In genomic region chrX:109707322-109707721, GRCh38 we compare ENCODE assay signal across 16 cellular contexts. TPM values are rescaled to one million over a fixed set of nuclear protein-coding genes. Genes with fewer than 3 reads are reported as not detected.
DNase-seq lines count a peak whose midpoint lies in the region; ATAC-seq, FAIRE-seq and TF ChIP-seq lines count a peak whose summit lies in the region.
"Had no signal": no experiment of that assay in that cellular context is flagged by ENCODE, and none has a peak within 500 bp of the region (broad histone marks: within the 10 kb centered on the region; RNA-seq: fewer than 3 reads in every experiment).

No MANE protein-coding gene starts in this region.

- no TSS peak for BruUV-seq in HepG2 (replicated peaks; lab: Mats Ljungman, UMichigan)

- H4K20me1 ChIP-seq in OCI-LY3 (ENCODE audit: insufficient read depth, low read length) (peaks cover 91% of the 10 kb centered on the region), HepG2 (ENCODE audit: insufficient read depth, low read length) (peaks cover 99% of the 10 kb centered on the region)

- H3K9me3 Mint-ChIP-seq in progenitor cell of endocrine pancreas (ENCODE audit: low read depth) = no peaks in the 10 kb centered on the region
- H3K9me3 Mint-ChIP-seq: activated T-helper 17 cell treated with anti-CD3 and anti-CD28 coated beads, Interleukin-2, amount 50 U/mL, for 72 hours had no signal

- H3K27ac ChIP-seq in heart left ventricle (peak overlapping the region in 5 of 12 donors; percentile 41 to 81 (median 42)), OCI-LY3 (ENCODE audit: low read length) (no peak overlapping the region; the same call in 1 of the 2 replicates), HepG2 (ENCODE audit: extremely low read length, insufficient read depth, low read length) (no peak overlapping the region), subcutaneous abdominal adipose tissue (ENCODE audit: low read depth, low read length) (peak overlapping the region; percentile 18)
- H3K27ac ChIP-seq: prostate gland had no signal

- H3K4me1 ChIP-seq in heart left ventricle = peaks cover 0 to 62% (median 5%) of the 10 kb centered on the region in 12 donors
- peaks cover 57% of the 10 kb centered on the region for H3K4me1 ChIP-seq in OCI-LY3 (ENCODE audit: low read length)
- H3K4me1 ChIP-seq in HepG2 (ENCODE audit: insufficient read depth, low read length) = peaks cover 88% of the 10 kb centered on the region
- peaks cover 0 to 22% (median 16%) of the 10 kb centered on the region in 5 donors for H3K4me1 ChIP-seq in subcutaneous abdominal adipose tissue (ENCODE audit: control insufficient read depth in 5 of 5, insufficient read depth in 5 of 5, low read length in 5 of 5)
- H3K4me1 ChIP-seq: BE2C, prostate gland had no signal

- no peak for FAIRE-seq in HepG2 (lab: Jason Lieb, UNC)

- TF ChIP-seq CTCF in heart left ventricle (IDR thresholded peaks at IDR 0.05) = no peak
- TF ChIP-seq CTCF in OCI-LY3 (IDR thresholded peaks at IDR 0.05; ENCODE audit: low read depth, low read length) = no peak
- TF ChIP-seq CTCF in HepG2 (CRISPR knock-in tag; IDR thresholded peaks at IDR 0.05) = no peak
- no peak for TF ChIP-seq CTCF in progenitor cell of endocrine pancreas (IDR thresholded peaks at IDR 0.05; ENCODE audit: unreplicated experiment)

- intact Hi-C loops in heart left ventricle (cut with DNase I) (no loop called here), Right ventricle myocardium inferior (cut with DNase I) (no loop called here), HepG2 (cut with micrococcal nuclease; ENCODE audit: unreplicated experiment) (no loop called here)

- no peaks in the 10 kb centered on the region for H3K27me3 Mint-ChIP-seq in progenitor cell of endocrine pancreas
- H3K27me3 Mint-ChIP-seq: activated T-helper 17 cell treated with anti-CD3 and anti-CD28 coated beads, Interleukin-2, amount 50 U/mL, for 72 hours had no signal

- DNase-seq in heart left ventricle = peak in 1 of 5 donors; percentile 18
- DNase-seq in Right ventricle myocardium inferior (ENCODE audit: missing footprints) = no peak
- DNase-seq in HepG2 (ENCODE audit: low spot score) = no peak
- no peak for DNase-seq in progenitor cell of endocrine pancreas (ENCODE audit: low spot score, unreplicated experiment)
- DNase-seq in stimulated activated CD4-positive, alpha-beta T cell treated with anti-CD3 and anti-CD28 coated beads, Interleukin-4, amount 100 ng/mL, for 1 hour = no peak
- DNase-seq: activated CD4-positive, CD25-positive, alpha-beta regulatory T cell treated with anti-CD3 and anti-CD28 coated beads, Interleukin-2, amount 50 U/mL, for 72 hours; BE2C; effector CD8-positive, alpha-beta T cell; Kasumi-1; NCI-H2029; SK-N-SH had no signal

- H3K36me3 ChIP-seq in heart left ventricle (no peaks in the 10 kb centered on the region), OCI-LY3 (replicated peaks; ENCODE audit: low read depth, low read length) (peaks cover 12% of the 10 kb centered on the region), HepG2 (replicated peaks in 1 of 2; ENCODE audit: control insufficient read depth in 1 of 2, insufficient read depth in 2 of 2, low read length in 2 of 2) (peaks cover 0 to 13% of the 10 kb centered on the region in 2 experiments; a peak in 2 of 5 replicates), subcutaneous abdominal adipose tissue (ENCODE audit: control insufficient read depth in 5 of 5, insufficient read depth in 5 of 5, low read length in 5 of 5) (no peaks in the 10 kb centered on the region)
- H3K36me3 ChIP-seq: BE2C, prostate gland had no signal

- no peak for TF ChIP-seq RAD21 in HepG2 (CRISPR knock-in tag; IDR thresholded peaks at IDR 0.05)

- peaks cover 0 to 10% (median 0%) of the 10 kb centered on the region in 9 donors for H3K27me3 ChIP-seq in heart left ventricle
- H3K27me3 ChIP-seq in OCI-LY3 (ENCODE audit: low read depth, low read length) = no peaks in the 10 kb centered on the region
- no peaks in the 10 kb centered on the region for H3K27me3 ChIP-seq in HepG2 (ENCODE audit: control insufficient read depth in 1 of 2, insufficient read depth in 2 of 2, low read length in 2 of 2)
- peaks cover 0 to under 1% (median 0%) of the 10 kb centered on the region in 5 donors for H3K27me3 ChIP-seq in subcutaneous abdominal adipose tissue (ENCODE audit: control insufficient read depth in 5 of 5, insufficient read depth in 4 of 5, low read length in 5 of 5)
- H3K27me3 ChIP-seq: BE2C had no signal

- TF ChIP-seq POLR2A in heart left ventricle (IDR thresholded peaks at IDR 0.05) (no peak), HepG2 (IDR thresholded peaks at IDR 0.05; ENCODE audit: insufficient read depth in 1 of 2, low read depth in 2 of 2, low read length in 2 of 2) (no peak)

- H3K27ac Mint-ChIP-seq in progenitor cell of endocrine pancreas = no peak overlapping the region
- H3K27ac Mint-ChIP-seq: activated T-helper 17 cell treated with anti-CD3 and anti-CD28 coated beads, Interleukin-2, amount 50 U/mL, for 72 hours had no signal

- peak overlapping the region; percentile 34; the same call in 1 of the 2 replicates for H3K9ac ChIP-seq in OCI-LY3 (ENCODE audit: low read length)
- no peak overlapping the region for H3K9ac ChIP-seq in HepG2 (ENCODE audit: insufficient read depth, low read depth, low read length)
- peak overlapping the region in 2 of 5 donors; percentile 20 to 27 for H3K9ac ChIP-seq in subcutaneous abdominal adipose tissue (ENCODE audit: low read length in 5 of 5)
- H3K9ac ChIP-seq: SK-N-SH had no signal

- H3K4me2 ChIP-seq in OCI-LY3 (ENCODE audit: low read length) (peak overlapping the region; percentile 90), HepG2 (ENCODE audit: low read depth, low read length) (no peak overlapping the region)
- H3K4me2 ChIP-seq: SK-N-SH had no signal

- no peak for TF ChIP-seq EP300 in HepG2 (IDR thresholded peaks at IDR 0.05; ENCODE audit: low read depth in 2 of 2, low read length in 2 of 2)
- TF ChIP-seq EP300 in HepG2 (CRISPR knock-in tag; IDR thresholded peaks at IDR 0.05; ENCODE audit: borderline replicate concordance) = no peak

- in situ Hi-C loops in HepG2 (cut with HindIII; ENCODE audit: extremely low pct_ligation_motif_present, low pct_unique_long_range_greater_than_20kb) = no loop called here

- CTCF ChIA-PET in HepG2 (lab: Yijun Ruan, JAX; ENCODE audit: low intra/inter-chr PET ratio, low total read pairs) = no interaction called here

- ATAC-seq in heart left ventricle = peak in 1 of 4 donors; percentile 50
- ATAC-seq in Right ventricle myocardium inferior = no peak
- no peak for ATAC-seq in HepG2
- no peak for ATAC-seq in GM21619 (IDR thresholded peaks at IDR 0.05; ENCODE audit: unreplicated experiment)
- ATAC-seq: activated T-helper 17 cell treated with anti-CD3 and anti-CD28 coated beads, Interleukin-2, amount 50 U/mL, for 72 hours had no signal

- H3K9me3 ChIP-seq in heart left ventricle = no peaks in the 10 kb centered on the region
- H3K9me3 ChIP-seq in OCI-LY3 (ENCODE audit: insufficient read depth, low read length) = no peaks in the 10 kb centered on the region
- H3K9me3 ChIP-seq in HepG2 (ENCODE audit: low read length) = no peaks in the 10 kb centered on the region
- no peaks in the 10 kb centered on the region for H3K9me3 ChIP-seq in subcutaneous abdominal adipose tissue (ENCODE audit: control insufficient read depth in 5 of 5, low read length in 5 of 5)
- H3K9me3 ChIP-seq: BE2C, prostate gland, SK-N-SH had no signal

- H3K4me3 ChIP-seq in heart left ventricle (peak overlapping the region in 7 of 12 donors; percentile 20 to 42 (median 34)), OCI-LY3 (ENCODE audit: low read length) (peak overlapping the region; percentile 71), HepG2 (replicated peaks in 1 of 3; ENCODE audit: insufficient read depth in 1 of 3, low read depth in 2 of 3, low read length in 3 of 3) (no peak overlapping the region), subcutaneous abdominal adipose tissue (ENCODE audit: low read depth in 1 of 5, low read length in 5 of 5) (peak overlapping the region; percentile 10 to 46 (median 37))
- H3K4me3 ChIP-seq: prostate gland had no signal

- no peak overlapping the region for H3K4me3 Mint-ChIP-seq in progenitor cell of endocrine pancreas (ENCODE audit: low read depth)
- H3K4me3 Mint-ChIP-seq: activated T-helper 17 cell treated with anti-CD3 and anti-CD28 coated beads, Interleukin-2, amount 50 U/mL, for 72 hours had no signal

- no peaks in the 10 kb centered on the region for H3K36me3 Mint-ChIP-seq in progenitor cell of endocrine pancreas (ENCODE audit: insufficient read depth)

- POLR2A ChIA-PET in HepG2 (lab: Yijun Ruan, JAX) = interaction anchor here (1.5 kb wide), 1 partner anchor 150 kb away, joined by 3 read pairs; no protein-coding TSS in a partner anchor

- peaks cover 84% of the 10 kb centered on the region for H3K79me2 ChIP-seq in OCI-LY3 (ENCODE audit: low read length)
- peaks cover 98% of the 10 kb centered on the region for H3K79me2 ChIP-seq in HepG2 (ENCODE audit: insufficient read depth, low read length)

- no peak overlapping the region for H2AFZ ChIP-seq in OCI-LY3 (ENCODE audit: low read depth, low read length)
- H2AFZ ChIP-seq in HepG2 (ENCODE audit: low read length) = no peak overlapping the region

- WGBS in heart left ventricle, 4 donors = 28 to 61% (median 55%) methylated on average over 5 of the region's 5 CpGs
- 87% methylated on average over 5 of the region's 5 CpGs for WGBS in HepG2 (ENCODE audit: low lambda C conversion rate)

- H3K4me1 Mint-ChIP-seq in progenitor cell of endocrine pancreas (ENCODE audit: low read depth) = peaks cover 5% of the 10 kb centered on the region

RNA-seq across cellular contexts. Expression of gene ACSL4, which starts 25.7 kb away (rescaled TPM):
- 10 to 100 TPM; 25.6 to 68.7 (median 58.3) TPM for total RNA-seq in heart left ventricle
- 10 to 100 TPM; 11.7 to 54.7 TPM for polyA plus RNA-seq in heart left ventricle
- 30.6 TPM for total RNA-seq in Right ventricle myocardium inferior
- 316 and 521 TPM in 2 replicates for total RNA-seq in HepG2 (2016; rRNA removed; fragmentation: Illumina TruSeq; extraction: Trizol)
- 26.7 and 28.6 TPM in 2 replicates for total RNA-seq in HepG2 (2016; cell fraction: cytosol; rRNA removed; fragmentation: Illumina TruSeq; extraction: Trizol; ENCODE audit: low read depth)
- 304 and 484 TPM in 2 replicates for total RNA-seq in HepG2 (2016; cell fraction: insoluble cytoplasmic fraction; rRNA removed; fragmentation: Illumina TruSeq; extraction: Trizol)
- total RNA-seq in HepG2 (2016; cell fraction: membrane; rRNA removed; fragmentation: Illumina TruSeq; extraction: Trizol) = 83.2 and 99.0 TPM in 2 replicates
- total RNA-seq in HepG2 (2016; cell fraction: nucleus; rRNA removed; fragmentation: Illumina TruSeq; extraction: Trizol) = 195 and 201 TPM in 2 replicates
- polyA plus RNA-seq in HepG2 (2011; rRNA removed) = 176 and 207 TPM in 2 replicates
- 107 and 171 TPM in 2 replicates for polyA plus RNA-seq in HepG2 (2011; cell fraction: cytosol; rRNA removed)
- 84.2 and 108 TPM in 2 replicates for polyA plus RNA-seq in HepG2 (2011; cell fraction: nucleus; rRNA removed)
- polyA plus RNA-seq in HepG2 (2012) = 293 and 329 TPM in 2 replicates
- 5.7 and 7.1 TPM in 2 replicates for polyA plus RNA-seq in HepG2 (2016; cell fraction: cytosol; fragmentation: Illumina TruSeq; extraction: Trizol; ENCODE audit: low read depth)
- polyA plus RNA-seq in HepG2 (2016; cell fraction: insoluble cytoplasmic fraction; fragmentation: Illumina TruSeq; extraction: Trizol; ENCODE audit: low read depth) = 281 and 310 TPM in 2 replicates
- polyA plus RNA-seq in HepG2 (2016; cell fraction: membrane; fragmentation: Illumina TruSeq; extraction: Trizol; ENCODE audit: low read depth) = 26.0 and 28.9 TPM in 2 replicates
- 191 and 192 TPM in 2 replicates for polyA plus RNA-seq in HepG2 (2016; cell fraction: nucleus; fragmentation: Illumina TruSeq; extraction: Trizol; ENCODE audit: insufficient read depth, low read depth)
- 51.4 and 478 TPM in 2 replicates for polyA minus RNA-seq in HepG2 (2011; rRNA and poly(A)+ RNA removed; ENCODE audit: low replicate concordance)
- 475 and 658 TPM in 2 replicates for polyA minus RNA-seq in HepG2 (2011; cell fraction: cytosol; rRNA and poly(A)+ RNA removed)
- polyA minus RNA-seq in HepG2 (2011; cell fraction: nucleus; rRNA and poly(A)+ RNA removed) = 386 and 495 TPM in 2 replicates
- total RNA-seq in progenitor cell of endocrine pancreas = 44.9 and 46.7 TPM in 2 replicates

Comparison
In these comparisons a context has a peak if more than half of its experiments do, and no peak if none do; other contexts are left out.
1. H3K4me3 ChIP-seq: peak in heart left ventricle (7 of 12), OCI-LY3 (single experiment) and subcutaneous abdominal adipose tissue (5 of 5); none in HepG2 (0 of 3).